In the genomic region with DNA sequence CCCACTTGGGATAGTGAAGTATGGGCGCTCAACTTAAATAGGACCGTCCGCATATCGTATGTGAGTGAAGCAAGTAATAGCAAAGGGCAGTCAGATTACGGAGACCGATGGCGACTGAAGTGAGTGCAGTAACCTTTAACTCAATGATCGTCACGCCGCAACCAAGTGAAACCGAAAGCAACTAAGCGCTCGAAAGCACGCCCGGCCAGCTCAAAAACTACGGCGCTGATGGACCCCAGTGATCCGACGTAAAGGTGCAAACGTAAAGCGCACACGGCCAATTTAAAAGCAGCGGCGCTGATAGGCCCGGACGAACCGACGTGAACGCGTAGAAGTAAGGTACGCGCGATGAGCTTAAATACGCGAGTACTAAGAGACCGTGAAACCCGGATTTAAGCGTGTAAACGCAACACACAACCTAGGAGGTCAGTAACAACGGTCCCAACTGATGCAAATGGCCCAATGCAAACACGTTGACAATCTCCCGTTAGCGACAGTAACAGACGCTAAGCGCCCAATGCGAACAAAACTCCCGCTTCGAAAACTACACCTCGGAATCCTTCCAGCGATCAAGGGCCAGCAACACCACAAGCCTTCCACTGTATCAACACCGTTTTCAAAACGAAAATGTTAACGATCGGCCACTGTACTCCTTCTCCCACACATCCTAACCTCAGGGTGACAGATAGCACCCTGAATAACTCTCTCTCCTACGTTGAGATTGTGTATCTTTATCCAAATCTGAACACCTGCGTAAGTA, we compare ENCODE assay signal across 8 cellular contexts. TPM values are rescaled to one million over a fixed set of nuclear protein-coding genes. Genes with fewer than 3 reads are reported as not detected.
DNase-seq lines count a peak whose midpoint lies in the region; ATAC-seq and TF ChIP-seq lines count a peak whose summit lies in the region.

No MANE protein-coding gene starts in this region.

- H3K9me3 Mint-ChIP-seq in activated T-helper 17 cell treated with anti-CD3 and anti-CD28 coated beads, Interleukin-2, amount 50 U/mL, for 72 hours: no peaks in the 10 kb centered on the region
- no peaks in the 10 kb centered on the region for H3K9me3 Mint-ChIP-seq in natural killer cell

- TF ChIP-seq CTCF in fibroblast of mammary gland (conservative IDR thresholded peaks at IDR 0.05; ENCODE audit: control insufficient read depth, insufficient read depth, low read depth, low read length) (no peak), natural killer cell (IDR thresholded peaks at IDR 0.05) (no peak)

- ATAC-seq in GM21515 (IDR thresholded peaks at IDR 0.05; ENCODE audit: unreplicated experiment) (peak; percentile 70), natural killer cell (peak in 2 of 3 donors; percentile 73 to 75)
- ATAC-seq in activated T-helper 17 cell treated with anti-CD3 and anti-CD28 coated beads, Interleukin-2, amount 50 U/mL, for 72 hours (replicated peaks): peak; percentile 79

- H3K4me3 ChIP-seq in fibroblast of mammary gland (ENCODE audit: control insufficient read depth, low read depth, low read length): peak overlapping the region; percentile 86

- H3K4me1 Mint-ChIP-seq in activated T-helper 17 cell treated with anti-CD3 and anti-CD28 coated beads, Interleukin-2, amount 50 U/mL, for 72 hours: peaks cover 33% of the 10 kb centered on the region
- peaks cover 29% of the 10 kb centered on the region in 2 donors for H3K4me1 Mint-ChIP-seq in natural killer cell

- peak overlapping the region; percentile 100 for H3K27ac Mint-ChIP-seq in activated T-helper 17 cell treated with anti-CD3 and anti-CD28 coated beads, Interleukin-2, amount 50 U/mL, for 72 hours
- peak overlapping the region; percentile 98 to 99 for H3K27ac Mint-ChIP-seq in natural killer cell

- peak; percentile 99 for DNase-seq in Caki2 (ENCODE audit: low read depth)
- peak; percentile 36 for DNase-seq in KBM-7
- peak; percentile 100 for DNase-seq in RKO (ENCODE audit: low spot score)
- DNase-seq in fibroblast of mammary gland (ENCODE audit: low read depth): peak; percentile 100
- DNase-seq in natural killer cell: peak; percentile 77
- DNase-seq in stimulated activated naive CD4-positive, alpha-beta T cell (lab: John Stamatoyannopoulos, UW): peak; percentile 60 to 99 (median 94)

- peak overlapping the region; percentile 81 for H3K4me3 Mint-ChIP-seq in activated T-helper 17 cell treated with anti-CD3 and anti-CD28 coated beads, Interleukin-2, amount 50 U/mL, for 72 hours
- peak overlapping the region; percentile 91 for H3K4me3 Mint-ChIP-seq in natural killer cell

- intact Hi-C loops in natural killer cell (cut with micrococcal nuclease): loop anchor here (1.0 to 10.0 kb wide), 3 partner anchors 27 to 1864 kb away; a partner anchor contains a TSS

- in situ Hi-C loops in Caki2 (cut with HindIII; ENCODE audit: low pct_unique_long_range_greater_than_20kb, low sequenced_read_pairs) (no loop called here), KBM-7 (cut with MboI; ENCODE audit: low pct_unique_long_range_greater_than_20kb, low sequenced_read_pairs) (loop anchor here (25.0 kb wide), 2 partner anchors 349 to 499 kb away; a partner anchor contains a TSS)

- no peaks in the 10 kb centered on the region for H3K27me3 Mint-ChIP-seq in activated T-helper 17 cell treated with anti-CD3 and anti-CD28 coated beads, Interleukin-2, amount 50 U/mL, for 72 hours
- peaks cover 0 to 3% of the 10 kb centered on the region in 2 donors for H3K27me3 Mint-ChIP-seq in natural killer cell (ENCODE audit: low read depth in 2 of 2)

- H3K36me3 Mint-ChIP-seq in activated T-helper 17 cell treated with anti-CD3 and anti-CD28 coated beads, Interleukin-2, amount 50 U/mL, for 72 hours (ENCODE audit: low read depth): peaks cover 20% of the 10 kb centered on the region
- no peaks in the 10 kb centered on the region for H3K36me3 Mint-ChIP-seq in natural killer cell

RNA-seq across cellular contexts. Expression of a gene that starts 37.9 kb away (rescaled TPM):
- total RNA-seq in Caki2 (2014; rRNA removed; shearing (Covaris generic); ENCODE audit: low replicate concordance): 49.3 and 50.6 TPM in 2 replicates
- total RNA-seq in activated T-helper 17 cell treated with anti-CD3 and anti-CD28 coated beads, Interleukin-2, amount 50 U/mL, for 72 hours: 1 to 10 TPM; 1.7 to 2.5 TPM
- total RNA-seq in natural killer cell: 1 to 10 TPM; 4.1 to 6.9 (median 5.3) TPM

Comparison
In these comparisons a context has a peak if more than half of its experiments do, and no peak if none do; other contexts are left out.
1. Peak in every context shown above with its lines: DNase-seq, ATAC-seq and H3K4me3 ChIP-seq.
2. DNase-seq: peak in every context shown above with its lines; median percentile 100 in RKO; 100 in fibroblast of mammary gland; 99 in Caki2; 94 in stimulated activated naive CD4-positive, alpha-beta T cell; 77 in natural killer cell; 36 in KBM-7.